Comparison of ENCODE assay signal across 15 cellular contexts in genomic region chr22:36234919-36235318, GRCh38. TPM values are rescaled to one million over a fixed set of nuclear protein-coding genes. Genes with fewer than 3 reads are reported as not detected.
DNase-seq lines count a peak whose midpoint lies in the region; ATAC-seq and TF ChIP-seq lines count a peak whose summit lies in the region.
"Had no signal": no experiment of that assay in that cellular context is flagged by ENCODE, and none has a peak within 500 bp of the region (broad histone marks: within the 10 kb centered on the region; RNA-seq: fewer than 3 reads in every experiment).

No MANE protein-coding gene starts in this region.

- POLR2A ChIA-PET in activated CD4-positive, alpha-beta T cell treated with anti-CD3 and anti-CD28 coated beads, Interleukin-2, amount 10 ng/mL, durations not matched to agents 7 days and 5 days (lab: Charles Lee): no interaction called here
- POLR2A ChIA-PET in activated CD4-positive, alpha-beta T cell treated with anti-CD3 and anti-CD28 coated beads for 36 hours (lab: Charles Lee): no interaction called here

- no peak for TF ChIP-seq CTCF in Loucy (conservative IDR thresholded peaks at IDR 0.05; ENCODE audit: low read length)
- TF ChIP-seq CTCF in brain (conservative IDR thresholded peaks at IDR 0.05): no peak

- no peak overlapping the region for H3K9ac ChIP-seq in Loucy (ENCODE audit: low read depth, low read length, poor library complexity, severe bottlenecking)
- H3K9ac ChIP-seq: GM23248 had no signal

- no peaks in the 10 kb centered on the region for H4K20me1 ChIP-seq in Loucy (ENCODE audit: insufficient read depth, low read length, poor library complexity, severe bottlenecking)

- no peak overlapping the region for H3K4me3 Mint-ChIP-seq in activated CD4-positive, alpha-beta T cell treated with anti-CD3 and anti-CD28 coated beads, Interleukin-2, amount 10 ng/mL, durations not matched to agents 7 days and 5 days
- no peak overlapping the region for H3K4me3 Mint-ChIP-seq in activated CD4-positive, alpha-beta T cell treated with anti-CD3 and anti-CD28 coated beads for 36 hours
- H3K4me3 Mint-ChIP-seq in brain: peak overlapping the region in 3 of 5 experiments; percentile 5 to 70 (median 41)
- H3K4me3 Mint-ChIP-seq: WTC11 had no signal

- H3K36me3 Mint-ChIP-seq in activated CD4-positive, alpha-beta T cell treated with anti-CD3 and anti-CD28 coated beads, Interleukin-2, amount 10 ng/mL, durations not matched to agents 7 days and 5 days (ENCODE audit: low read depth): peaks cover 85% of the 10 kb centered on the region
- peaks cover 73% of the 10 kb centered on the region for H3K36me3 Mint-ChIP-seq in activated CD4-positive, alpha-beta T cell treated with anti-CD3 and anti-CD28 coated beads for 36 hours (ENCODE audit: low read depth)
- peaks cover 37% of the 10 kb centered on the region for H3K36me3 Mint-ChIP-seq in brain

- no peak overlapping the region for H2AFZ ChIP-seq in Loucy (ENCODE audit: low read length)
- H2AFZ ChIP-seq: GM23248 had no signal

- CTCF ChIA-PET in activated CD4-positive, alpha-beta T cell treated with anti-CD3 and anti-CD28 coated beads, Interleukin-2, amount 10 ng/mL, durations not matched to agents 7 days and 5 days (lab: Charles Lee): interaction anchor here (1.0 kb wide), 1 partner anchor 43 kb away, joined by 3 read pairs; no protein-coding TSS in a partner anchor
- CTCF ChIA-PET in activated CD4-positive, alpha-beta T cell treated with anti-CD3 and anti-CD28 coated beads for 36 hours (lab: Charles Lee): no interaction called here

- no peaks in the 10 kb centered on the region for H3K27me3 Mint-ChIP-seq in activated CD4-positive, alpha-beta T cell treated with anti-CD3 and anti-CD28 coated beads, Interleukin-2, amount 10 ng/mL, durations not matched to agents 7 days and 5 days
- no peaks in the 10 kb centered on the region for H3K27me3 Mint-ChIP-seq in activated CD4-positive, alpha-beta T cell treated with anti-CD3 and anti-CD28 coated beads for 36 hours
- H3K27me3 Mint-ChIP-seq in brain: no peaks in the 10 kb centered on the region

- no peaks in the 10 kb centered on the region for H3F3A ChIP-seq in Loucy (ENCODE audit: low read depth)

- H3K27me3 ChIP-seq in Loucy (ENCODE audit: insufficient read depth, low read length, poor library complexity, severe bottlenecking): no peaks in the 10 kb centered on the region
- H3K27me3 ChIP-seq: Peyer's patch had no signal

- H3K9me3 ChIP-seq in Loucy (ENCODE audit: insufficient read depth, low read depth, low read length): no peaks in the 10 kb centered on the region
- H3K9me3 ChIP-seq: Caco-2, Peyer's patch had no signal

- H3K9me3 Mint-ChIP-seq in activated CD4-positive, alpha-beta T cell treated with anti-CD3 and anti-CD28 coated beads, Interleukin-2, amount 10 ng/mL, durations not matched to agents 7 days and 5 days: peaks cover 9% of the 10 kb centered on the region
- no peaks in the 10 kb centered on the region for H3K9me3 Mint-ChIP-seq in activated CD4-positive, alpha-beta T cell treated with anti-CD3 and anti-CD28 coated beads for 36 hours (ENCODE audit: low read depth)
- peaks cover 0 to 6% (median 3%) of the 10 kb centered on the region in 5 experiments for H3K9me3 Mint-ChIP-seq in brain

- peak overlapping the region; percentile 31 for H3K4me2 ChIP-seq in Loucy (ENCODE audit: low read depth, low read length, poor library complexity, severe bottlenecking)

- H3K4me1 ChIP-seq in Loucy (ENCODE audit: insufficient read depth, low read length, poor library complexity, severe bottlenecking): peaks cover 46% of the 10 kb centered on the region
- H3K4me1 ChIP-seq: Caco-2 had no signal

- ATAC-seq in activated CD4-positive, alpha-beta T cell treated with anti-CD3 and anti-CD28 coated beads for 36 hours: no peak
- ATAC-seq in sciatic nerve (no peak), HG02798 (IDR thresholded peaks at IDR 0.05; ENCODE audit: poor library complexity, unreplicated experiment) (no peak), HG03280 (IDR thresholded peaks at IDR 0.05; ENCODE audit: unreplicated experiment) (no peak)
- ATAC-seq: WTC11 had no signal

- no peaks in the 10 kb centered on the region for H3K9me2 ChIP-seq in Loucy (replicated peaks; ENCODE audit: low read depth, low read length)

- peak overlapping the region; percentile 71 for H3K27ac Mint-ChIP-seq in activated CD4-positive, alpha-beta T cell treated with anti-CD3 and anti-CD28 coated beads, Interleukin-2, amount 10 ng/mL, durations not matched to agents 7 days and 5 days
- no peak overlapping the region for H3K27ac Mint-ChIP-seq in activated CD4-positive, alpha-beta T cell treated with anti-CD3 and anti-CD28 coated beads for 36 hours
- H3K27ac Mint-ChIP-seq in brain: peak overlapping the region in 2 of 5 experiments; percentile 14 to 29
- H3K27ac Mint-ChIP-seq: WTC11 had no signal

- intact Hi-C loops in activated CD4-positive, alpha-beta T cell treated with anti-CD3 and anti-CD28 coated beads for 36 hours (cut with DNase I, micrococcal nuclease): loop anchor here in 1 of 2 experiments (5.0 kb wide), 2 partner anchors 42 to 88 kb away; no protein-coding TSS in a partner anchor
- intact Hi-C loops in sciatic nerve (cut with DNase I): no loop called here

- peaks cover 33% of the 10 kb centered on the region for H3K79me2 ChIP-seq in Loucy (ENCODE audit: insufficient read depth, low read length)

- H3K36me3 ChIP-seq in Loucy (ENCODE audit: insufficient read depth, low read length): no peaks in the 10 kb centered on the region

- peaks cover 59% of the 10 kb centered on the region for H3K4me1 Mint-ChIP-seq in activated CD4-positive, alpha-beta T cell treated with anti-CD3 and anti-CD28 coated beads, Interleukin-2, amount 10 ng/mL, durations not matched to agents 7 days and 5 days
- H3K4me1 Mint-ChIP-seq in activated CD4-positive, alpha-beta T cell treated with anti-CD3 and anti-CD28 coated beads for 36 hours: peaks cover 49% of the 10 kb centered on the region
- H3K4me1 Mint-ChIP-seq in brain: peaks cover 58% of the 10 kb centered on the region

- no peak overlapping the region for H3K4me3 ChIP-seq in Loucy (ENCODE audit: low read length, poor library complexity, severe bottlenecking)
- H3K4me3 ChIP-seq: GM23248, Peyer's patch had no signal

- DNase-seq in activated CD4-positive, alpha-beta T cell treated with anti-CD3 and anti-CD28 coated beads, Interleukin-2, amount 10 ng/mL, durations not matched to agents 7 days and 5 days: no peak
- DNase-seq in activated CD4-positive, alpha-beta T cell treated with anti-CD3 and anti-CD28 coated beads for 36 hours: no peak
- DNase-seq in sciatic nerve (ENCODE audit: low spot score) (peak; percentile 61), NCI-H146 (lab: John Stamatoyannopoulos, UW) (no peak)
- DNase-seq: Caco-2; effector memory CD4-positive, alpha-beta T cell; GM23248; NCI-H1048; Peyer's patch; stimulated activated naive CD4-positive, alpha-beta T cell had no signal

RNA-seq across cellular contexts. Expression of gene APOL2, which starts 4.4 kb away (rescaled TPM):
- 10 to 100 TPM; 77.0 to 85.4 TPM for total RNA-seq in activated CD4-positive, alpha-beta T cell treated with anti-CD3 and anti-CD28 coated beads, Interleukin-2, amount 10 ng/mL, durations not matched to agents 7 days and 5 days
- total RNA-seq in activated CD4-positive, alpha-beta T cell treated with anti-CD3 and anti-CD28 coated beads for 36 hours: 10 to 100 TPM; 64.5 TPM
- polyA plus RNA-seq in brain (ENCODE audit: insufficient read depth, low read depth, low replicate concordance): 16.9 TPM
- total RNA-seq in sciatic nerve: 65.8 TPM

RNA-seq across cellular contexts. Expression of gene APOL1, which starts 18.0 kb away (rescaled TPM):
- 10 to 100 TPM; 50.9 to 60.0 TPM for total RNA-seq in activated CD4-positive, alpha-beta T cell treated with anti-CD3 and anti-CD28 coated beads, Interleukin-2, amount 10 ng/mL, durations not matched to agents 7 days and 5 days
- total RNA-seq in activated CD4-positive, alpha-beta T cell treated with anti-CD3 and anti-CD28 coated beads for 36 hours: 10 to 100 TPM; 32.0 to 37.2 TPM
- 5.0 TPM for polyA plus RNA-seq in brain (ENCODE audit: insufficient read depth, low read depth, low replicate concordance)
- 35.3 TPM for total RNA-seq in sciatic nerve

RNA-seq across cellular contexts. Expression of gene APOL4, which starts 33.3 kb away (rescaled TPM):
- total RNA-seq in activated CD4-positive, alpha-beta T cell treated with anti-CD3 and anti-CD28 coated beads, Interleukin-2, amount 10 ng/mL, durations not matched to agents 7 days and 5 days: under 1 TPM; 0.54 to 0.57 TPM
- under 1 TPM; 0.16 to 0.21 TPM for total RNA-seq in activated CD4-positive, alpha-beta T cell treated with anti-CD3 and anti-CD28 coated beads for 36 hours
- polyA plus RNA-seq in brain (ENCODE audit: insufficient read depth, low read depth, low replicate concordance): 6.1 TPM
- total RNA-seq in sciatic nerve: 9.8 TPM
- total RNA-seq: Caco-2, GM23248 had no signal
- polyA plus RNA-seq: GM23248 had no signal

Comparison
In these comparisons a context has a peak if more than half of its experiments do, and no peak if none do; other contexts are left out.
1. H3K4me3 Mint-ChIP-seq: peak in brain (3 of 5); none in activated CD4-positive, alpha-beta T cell treated with anti-CD3 and anti-CD28 coated beads, Interleukin-2, amount 10 ng/mL, durations not matched to agents 7 days and 5 days (single experiment) and activated CD4-positive, alpha-beta T cell treated with anti-CD3 and anti-CD28 coated beads for 36 hours (single experiment).